Comparison of ENCODE assay signal across 17 cellular contexts in genomic region chr1:109691762-109692161, GRCh38. TPM values are rescaled to one million over a fixed set of nuclear protein-coding genes. Genes with fewer than 3 reads are reported as not detected.
DNase-seq lines count a peak whose midpoint lies in the region; ATAC-seq, FAIRE-seq and TF ChIP-seq lines count a peak whose summit lies in the region.
"Had no signal": no experiment of that assay in that cellular context is flagged by ENCODE, and none has a peak within 500 bp of the region (broad histone marks: within the 10 kb centered on the region; RNA-seq: fewer than 3 reads in every experiment).

No MANE protein-coding gene starts in this region.

- POLR2A ChIA-PET in HepG2 (lab: Yijun Ruan, JAX), result no interaction called here

- intact Hi-C loops in HepG2 (cut with micrococcal nuclease; ENCODE audit: unreplicated experiment), result no loop called here

- in situ Hi-C loops in HepG2 (cut with HindIII; ENCODE audit: extremely low pct_ligation_motif_present, low pct_unique_long_range_greater_than_20kb), result no loop called here

- no peak overlapping the region for H3K4me2 ChIP-seq in HepG2 (ENCODE audit: low read depth, low read length)
- H3K4me2 ChIP-seq: GM23338 had no signal

- H3K36me3 ChIP-seq in HepG2 (replicated peaks in 1 of 2; ENCODE audit: control insufficient read depth in 1 of 2, insufficient read depth in 2 of 2, low read length in 2 of 2), result no peaks in the 10 kb centered on the region
- H3K36me3 ChIP-seq: BE2C had no signal

- WGBS in HepG2 (ENCODE audit: low lambda C conversion rate), result 6% methylated on average over 5 of the region's 6 CpGs

- BruUV-seq in HepG2 (replicated peaks; lab: Mats Ljungman, UMichigan), result no TSS peak

- no peaks in the 10 kb centered on the region for H3K79me2 ChIP-seq in HepG2 (ENCODE audit: insufficient read depth, low read length)

- peak in 1 of 61 donors; percentile 26 for DNase-seq in caudate nucleus (lab: John Stamatoyannopoulos, UW)
- DNase-seq in HepG2 (ENCODE audit: low spot score), result no peak
- DNase-seq in pons (ENCODE audit: low spot score), result peak; percentile 27
- DNase-seq in GM03348 (ENCODE audit: low spot score), result no peak
- no peak for DNase-seq in ureter (ENCODE audit: low spot score)
- no peak for DNase-seq in AG20443 (ENCODE audit: low spot score)
- DNase-seq: BE2C; CD8-positive, alpha-beta T cell; COR-L47; GF-D8; H7; IMR-90 had no signal

- peak overlapping the region; percentile 74 for H3K27ac ChIP-seq in caudate nucleus (ENCODE audit: low read depth, low read length)
- no peak overlapping the region for H3K27ac ChIP-seq in HepG2 (ENCODE audit: extremely low read length, insufficient read depth, low read length)
- H3K27ac ChIP-seq: C4-2B had no signal

- no peak for ATAC-seq in HepG2
- ATAC-seq in GM18858 (IDR thresholded peaks at IDR 0.05; ENCODE audit: unreplicated experiment), result no peak
- ATAC-seq: CD8-positive, alpha-beta T cell; GM23338 had no signal

- H3K27me3 ChIP-seq in HepG2 (ENCODE audit: control insufficient read depth in 1 of 2, insufficient read depth in 2 of 2, low read length in 2 of 2), result no peaks in the 10 kb centered on the region
- H3K27me3 ChIP-seq: BE2C had no signal

- no peaks in the 10 kb centered on the region for H3K9me3 ChIP-seq in HepG2 (ENCODE audit: low read length)
- H3K9me3 ChIP-seq: BE2C had no signal

- no peak for TF ChIP-seq CTCF in HepG2 (CRISPR knock-in tag; IDR thresholded peaks at IDR 0.05)

- CTCF ChIA-PET in HepG2 (lab: Yijun Ruan, JAX; ENCODE audit: low intra/inter-chr PET ratio, low total read pairs), result no interaction called here

- no peaks in the 10 kb centered on the region for H3K4me1 ChIP-seq in HepG2 (ENCODE audit: insufficient read depth, low read length)
- H3K4me1 ChIP-seq: BE2C had no signal

- no peak overlapping the region for H3K4me3 ChIP-seq in HepG2 (replicated peaks in 1 of 3; ENCODE audit: insufficient read depth in 1 of 3, low read depth in 2 of 3, low read length in 3 of 3)
- H3K4me3 ChIP-seq: GM23338 had no signal

- no peak overlapping the region for H2AFZ ChIP-seq in HepG2 (ENCODE audit: low read length)
- H2AFZ ChIP-seq: GM23338 had no signal

- no peak for TF ChIP-seq POLR2A in HepG2 (IDR thresholded peaks at IDR 0.05; ENCODE audit: insufficient read depth in 1 of 2, low read depth in 2 of 2, low read length in 2 of 2)

- H4K20me1 ChIP-seq in HepG2 (ENCODE audit: insufficient read depth, low read length), result no peaks in the 10 kb centered on the region

- no peak for TF ChIP-seq RAD21 in HepG2 (CRISPR knock-in tag; IDR thresholded peaks at IDR 0.05)

- no peak overlapping the region for H3K9ac ChIP-seq in HepG2 (ENCODE audit: insufficient read depth, low read depth, low read length)

- TF ChIP-seq EP300 in HepG2 (IDR thresholded peaks at IDR 0.05; ENCODE audit: low read depth in 2 of 2, low read length in 2 of 2) (no peak), HepG2 (CRISPR knock-in tag; IDR thresholded peaks at IDR 0.05; ENCODE audit: borderline replicate concordance) (no peak)

- FAIRE-seq in HepG2 (lab: Jason Lieb, UNC), result no peak
- FAIRE-seq: A204.1, D721Med had no signal

RNA-seq across cellular contexts. Expression of gene GSTM1, which starts 4.1 kb away (rescaled TPM):
- total RNA-seq in HepG2 (2016; rRNA removed; fragmentation: Illumina TruSeq; extraction: Trizol) (not detected in 2 replicates), ureter (not detected)
- total RNA-seq in HepG2 (2016; cell fraction: cytosol; rRNA removed; fragmentation: Illumina TruSeq; extraction: Trizol; ENCODE audit: low read depth), result not detected in 2 replicates
- 0.15 TPM in 1 of 2 replicates, not detected in the other for total RNA-seq in HepG2 (2016; cell fraction: insoluble cytoplasmic fraction; rRNA removed; fragmentation: Illumina TruSeq; extraction: Trizol)
- not detected in 2 replicates for total RNA-seq in HepG2 (2016; cell fraction: membrane; rRNA removed; fragmentation: Illumina TruSeq; extraction: Trizol)
- not detected in 2 replicates for total RNA-seq in HepG2 (2016; cell fraction: nucleus; rRNA removed; fragmentation: Illumina TruSeq; extraction: Trizol)
- polyA plus RNA-seq in HepG2 (2011; rRNA removed), result 0.42 and 0.55 TPM in 2 replicates
- polyA plus RNA-seq in HepG2 (2011; cell fraction: cytosol; rRNA removed), result 0.22 and 0.66 TPM in 2 replicates
- polyA plus RNA-seq in HepG2 (2011; cell fraction: nucleus; rRNA removed), result 0.57 and 0.76 TPM in 2 replicates
- polyA plus RNA-seq in HepG2 (2012), result 0.27 TPM in 1 of 2 replicates, not detected in the other
- not detected in 2 replicates for polyA plus RNA-seq in HepG2 (2016; cell fraction: cytosol; fragmentation: Illumina TruSeq; extraction: Trizol; ENCODE audit: low read depth)
- 0.21 and 0.40 TPM in 2 replicates for polyA plus RNA-seq in HepG2 (2016; cell fraction: insoluble cytoplasmic fraction; fragmentation: Illumina TruSeq; extraction: Trizol; ENCODE audit: low read depth)
- polyA plus RNA-seq in HepG2 (2016; cell fraction: membrane; fragmentation: Illumina TruSeq; extraction: Trizol; ENCODE audit: low read depth), result not detected in 2 replicates
- not detected in 2 replicates for polyA plus RNA-seq in HepG2 (2016; cell fraction: nucleus; fragmentation: Illumina TruSeq; extraction: Trizol; ENCODE audit: insufficient read depth, low read depth)
- 1.6 TPM in 1 of 2 replicates, not detected in the other for polyA minus RNA-seq in HepG2 (2011; rRNA and poly(A)+ RNA removed; ENCODE audit: low replicate concordance)
- polyA minus RNA-seq in HepG2 (2011; cell fraction: cytosol; rRNA and poly(A)+ RNA removed), result not detected in 2 replicates
- polyA minus RNA-seq in HepG2 (2011; cell fraction: nucleus; rRNA and poly(A)+ RNA removed), result not detected in 2 replicates
- total RNA-seq: GM23338, H7, IMR-90 had no signal
- polyA plus RNA-seq: GM23338, IMR-90 had no signal

RNA-seq across cellular contexts. Expression of gene GSTM5, which starts 20.3 kb away (rescaled TPM):
- total RNA-seq in HepG2 (2016; rRNA removed; fragmentation: Illumina TruSeq; extraction: Trizol), result not detected in 2 replicates
- total RNA-seq in HepG2 (2016; cell fraction: cytosol; rRNA removed; fragmentation: Illumina TruSeq; extraction: Trizol; ENCODE audit: low read depth), result not detected in 2 replicates
- not detected in 2 replicates for total RNA-seq in HepG2 (2016; cell fraction: insoluble cytoplasmic fraction; rRNA removed; fragmentation: Illumina TruSeq; extraction: Trizol)
- total RNA-seq in HepG2 (2016; cell fraction: membrane; rRNA removed; fragmentation: Illumina TruSeq; extraction: Trizol), result not detected in 2 replicates
- total RNA-seq in HepG2 (2016; cell fraction: nucleus; rRNA removed; fragmentation: Illumina TruSeq; extraction: Trizol), result not detected in 2 replicates
- not detected in 2 replicates for polyA plus RNA-seq in HepG2 (2011; rRNA removed)
- not detected in 2 replicates for polyA plus RNA-seq in HepG2 (2011; cell fraction: cytosol; rRNA removed)
- polyA plus RNA-seq in HepG2 (2011; cell fraction: nucleus; rRNA removed), result 0.23 TPM in 1 of 2 replicates, not detected in the other
- not detected in 2 replicates for polyA plus RNA-seq in HepG2 (2012)
- polyA plus RNA-seq in HepG2 (2016; cell fraction: cytosol; fragmentation: Illumina TruSeq; extraction: Trizol; ENCODE audit: low read depth), result not detected in 2 replicates
- not detected in 2 replicates for polyA plus RNA-seq in HepG2 (2016; cell fraction: insoluble cytoplasmic fraction; fragmentation: Illumina TruSeq; extraction: Trizol; ENCODE audit: low read depth)
- not detected in 2 replicates for polyA plus RNA-seq in HepG2 (2016; cell fraction: membrane; fragmentation: Illumina TruSeq; extraction: Trizol; ENCODE audit: low read depth)
- polyA plus RNA-seq in HepG2 (2016; cell fraction: nucleus; fragmentation: Illumina TruSeq; extraction: Trizol; ENCODE audit: insufficient read depth, low read depth), result not detected in 2 replicates
- polyA minus RNA-seq in HepG2 (2011; rRNA and poly(A)+ RNA removed; ENCODE audit: low replicate concordance), result 0.06 and 0.56 TPM in 2 replicates
- polyA minus RNA-seq in HepG2 (2011; cell fraction: cytosol; rRNA and poly(A)+ RNA removed), result not detected in 2 replicates
- polyA minus RNA-seq in HepG2 (2011; cell fraction: nucleus; rRNA and poly(A)+ RNA removed), result 0.13 TPM in 1 of 2 replicates, not detected in the other
- total RNA-seq in ureter, result 11.6 TPM
- total RNA-seq: H7 had no signal

RNA-seq across cellular contexts. Expression of gene GSTM2, which starts 23.9 kb away (rescaled TPM):
- total RNA-seq in HepG2 (2016; rRNA removed; fragmentation: Illumina TruSeq; extraction: Trizol) (6.5 and 7.0 TPM in 2 replicates), ureter (104 TPM)
- 1.9 and 2.5 TPM in 2 replicates for total RNA-seq in HepG2 (2016; cell fraction: cytosol; rRNA removed; fragmentation: Illumina TruSeq; extraction: Trizol; ENCODE audit: low read depth)
- 8.1 and 8.3 TPM in 2 replicates for total RNA-seq in HepG2 (2016; cell fraction: insoluble cytoplasmic fraction; rRNA removed; fragmentation: Illumina TruSeq; extraction: Trizol)
- 2.0 and 2.7 TPM in 2 replicates for total RNA-seq in HepG2 (2016; cell fraction: membrane; rRNA removed; fragmentation: Illumina TruSeq; extraction: Trizol)
- total RNA-seq in HepG2 (2016; cell fraction: nucleus; rRNA removed; fragmentation: Illumina TruSeq; extraction: Trizol), result 8.1 and 8.5 TPM in 2 replicates
- 15.0 and 17.0 TPM in 2 replicates for polyA plus RNA-seq in HepG2 (2011; rRNA removed)
- polyA plus RNA-seq in HepG2 (2011; cell fraction: cytosol; rRNA removed), result 5.9 and 7.2 TPM in 2 replicates
- polyA plus RNA-seq in HepG2 (2011; cell fraction: nucleus; rRNA removed), result 102 and 131 TPM in 2 replicates
- 19.7 and 21.3 TPM in 2 replicates for polyA plus RNA-seq in HepG2 (2012)
- 4.7 and 5.2 TPM in 2 replicates for polyA plus RNA-seq in HepG2 (2016; cell fraction: cytosol; fragmentation: Illumina TruSeq; extraction: Trizol; ENCODE audit: low read depth)
- 15.3 and 17.0 TPM in 2 replicates for polyA plus RNA-seq in HepG2 (2016; cell fraction: insoluble cytoplasmic fraction; fragmentation: Illumina TruSeq; extraction: Trizol; ENCODE audit: low read depth)
- 3.5 and 4.5 TPM in 2 replicates for polyA plus RNA-seq in HepG2 (2016; cell fraction: membrane; fragmentation: Illumina TruSeq; extraction: Trizol; ENCODE audit: low read depth)
- 30.8 and 32.2 TPM in 2 replicates for polyA plus RNA-seq in HepG2 (2016; cell fraction: nucleus; fragmentation: Illumina TruSeq; extraction: Trizol; ENCODE audit: insufficient read depth, low read depth)
- 0.26 and 6.7 TPM in 2 replicates for polyA minus RNA-seq in HepG2 (2011; rRNA and poly(A)+ RNA removed; ENCODE audit: low replicate concordance)
- 1.7 and 2.7 TPM in 2 replicates for polyA minus RNA-seq in HepG2 (2011; cell fraction: cytosol; rRNA and poly(A)+ RNA removed)
- polyA minus RNA-seq in HepG2 (2011; cell fraction: nucleus; rRNA and poly(A)+ RNA removed), result 12.9 TPM in 2 replicates

RNA-seq across cellular contexts. Expression of gene GSTM4, which starts 35.9 kb away (rescaled TPM):
- total RNA-seq in HepG2 (2016; rRNA removed; fragmentation: Illumina TruSeq; extraction: Trizol) (25.3 and 30.6 TPM in 2 replicates), ureter (38.2 TPM)
- total RNA-seq in HepG2 (2016; cell fraction: cytosol; rRNA removed; fragmentation: Illumina TruSeq; extraction: Trizol; ENCODE audit: low read depth), result 5.6 and 6.1 TPM in 2 replicates
- total RNA-seq in HepG2 (2016; cell fraction: insoluble cytoplasmic fraction; rRNA removed; fragmentation: Illumina TruSeq; extraction: Trizol), result 24.3 and 31.1 TPM in 2 replicates
- total RNA-seq in HepG2 (2016; cell fraction: membrane; rRNA removed; fragmentation: Illumina TruSeq; extraction: Trizol), result 7.3 and 9.5 TPM in 2 replicates
- 21.1 and 23.4 TPM in 2 replicates for total RNA-seq in HepG2 (2016; cell fraction: nucleus; rRNA removed; fragmentation: Illumina TruSeq; extraction: Trizol)
- polyA plus RNA-seq in HepG2 (2011; rRNA removed), result 36.7 and 40.8 TPM in 2 replicates
- 29.0 and 30.5 TPM in 2 replicates for polyA plus RNA-seq in HepG2 (2011; cell fraction: cytosol; rRNA removed)
- polyA plus RNA-seq in HepG2 (2011; cell fraction: nucleus; rRNA removed), result 60.6 and 65.2 TPM in 2 replicates
- polyA plus RNA-seq in HepG2 (2012), result 22.1 and 35.2 TPM in 2 replicates
- polyA plus RNA-seq in HepG2 (2016; cell fraction: cytosol; fragmentation: Illumina TruSeq; extraction: Trizol; ENCODE audit: low read depth), result 7.6 and 9.9 TPM in 2 replicates
- polyA plus RNA-seq in HepG2 (2016; cell fraction: insoluble cytoplasmic fraction; fragmentation: Illumina TruSeq; extraction: Trizol; ENCODE audit: low read depth), result 56.0 and 57.9 TPM in 2 replicates
- 10.7 and 14.0 TPM in 2 replicates for polyA plus RNA-seq in HepG2 (2016; cell fraction: membrane; fragmentation: Illumina TruSeq; extraction: Trizol; ENCODE audit: low read depth)
- polyA plus RNA-seq in HepG2 (2016; cell fraction: nucleus; fragmentation: Illumina TruSeq; extraction: Trizol; ENCODE audit: insufficient read depth, low read depth), result 45.9 and 50.6 TPM in 2 replicates
- 10.0 and 40.8 TPM in 2 replicates for polyA minus RNA-seq in HepG2 (2011; rRNA and poly(A)+ RNA removed; ENCODE audit: low replicate concordance)
- polyA minus RNA-seq in HepG2 (2011; cell fraction: cytosol; rRNA and poly(A)+ RNA removed), result 14.8 and 15.5 TPM in 2 replicates
- polyA minus RNA-seq in HepG2 (2011; cell fraction: nucleus; rRNA and poly(A)+ RNA removed), result 23.6 and 26.2 TPM in 2 replicates

RNA-seq across cellular contexts. Expression of gene GSTM3, which starts 49.1 kb away (rescaled TPM):
- total RNA-seq in HepG2 (2016; rRNA removed; fragmentation: Illumina TruSeq; extraction: Trizol) (127 and 150 TPM in 2 replicates), ureter (55.6 TPM)
- 35.2 and 40.3 TPM in 2 replicates for total RNA-seq in HepG2 (2016; cell fraction: cytosol; rRNA removed; fragmentation: Illumina TruSeq; extraction: Trizol; ENCODE audit: low read depth)
- 127 and 162 TPM in 2 replicates for total RNA-seq in HepG2 (2016; cell fraction: insoluble cytoplasmic fraction; rRNA removed; fragmentation: Illumina TruSeq; extraction: Trizol)
- total RNA-seq in HepG2 (2016; cell fraction: membrane; rRNA removed; fragmentation: Illumina TruSeq; extraction: Trizol), result 35.2 and 39.0 TPM in 2 replicates
- total RNA-seq in HepG2 (2016; cell fraction: nucleus; rRNA removed; fragmentation: Illumina TruSeq; extraction: Trizol), result 49.3 and 64.9 TPM in 2 replicates
- polyA plus RNA-seq in HepG2 (2011; rRNA removed), result 124 and 142 TPM in 2 replicates
- polyA plus RNA-seq in HepG2 (2011; cell fraction: cytosol; rRNA removed), result 105 and 126 TPM in 2 replicates
- 39.2 and 41.5 TPM in 2 replicates for polyA plus RNA-seq in HepG2 (2011; cell fraction: nucleus; rRNA removed)
- polyA plus RNA-seq in HepG2 (2012), result 102 and 104 TPM in 2 replicates
- 37.0 and 38.1 TPM in 2 replicates for polyA plus RNA-seq in HepG2 (2016; cell fraction: cytosol; fragmentation: Illumina TruSeq; extraction: Trizol; ENCODE audit: low read depth)
- polyA plus RNA-seq in HepG2 (2016; cell fraction: insoluble cytoplasmic fraction; fragmentation: Illumina TruSeq; extraction: Trizol; ENCODE audit: low read depth), result 128 and 138 TPM in 2 replicates
- polyA plus RNA-seq in HepG2 (2016; cell fraction: membrane; fragmentation: Illumina TruSeq; extraction: Trizol; ENCODE audit: low read depth), result 28.9 and 29.1 TPM in 2 replicates
- 66.5 and 79.1 TPM in 2 replicates for polyA plus RNA-seq in HepG2 (2016; cell fraction: nucleus; fragmentation: Illumina TruSeq; extraction: Trizol; ENCODE audit: insufficient read depth, low read depth)
- 34.6 and 95.6 TPM in 2 replicates for polyA minus RNA-seq in HepG2 (2011; rRNA and poly(A)+ RNA removed; ENCODE audit: low replicate concordance)
- 31.6 and 39.1 TPM in 2 replicates for polyA minus RNA-seq in HepG2 (2011; cell fraction: cytosol; rRNA and poly(A)+ RNA removed)
- polyA minus RNA-seq in HepG2 (2011; cell fraction: nucleus; rRNA and poly(A)+ RNA removed), result 15.7 and 24.2 TPM in 2 replicates

Comparison
In these comparisons a context has a peak if more than half of its experiments do, and no peak if none do; other contexts are left out.
1. RNA of gene GSTM5, which starts 20.3 kb away (total RNA-seq): 11.6 TPM in ureter (single experiment); not detected in HepG2; every median in the first group is over 10 times any median in the second.
2. RNA of gene GSTM2, which starts 23.9 kb away (total RNA-seq): 104 TPM in ureter (single experiment); 1.9 to 8.5 TPM in HepG2; every median in the first group is over 10 times any median in the second.